10 cellular contexts compared by ENCODE assay signal in the genomic region with DNA sequence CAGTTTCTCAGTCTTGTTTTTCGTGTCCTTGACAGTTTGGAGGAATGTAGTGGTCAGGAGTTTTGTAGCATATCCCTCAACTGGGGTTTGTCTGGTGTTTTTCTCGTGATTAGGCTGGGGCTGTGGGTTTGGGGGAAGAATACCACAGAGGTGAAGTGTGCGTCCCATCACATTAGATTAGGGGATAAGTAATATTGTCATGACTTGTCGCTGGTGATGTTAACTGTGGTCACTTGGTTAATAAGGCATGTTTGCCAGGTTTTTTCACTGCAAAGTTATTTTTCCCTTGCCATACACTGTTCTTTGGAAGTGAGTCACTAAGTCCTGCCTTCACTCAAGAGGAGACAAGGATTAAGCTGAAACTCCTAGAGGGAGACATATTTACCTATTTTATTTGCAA. TPM values are rescaled to one million over a fixed set of nuclear protein-coding genes. Genes with fewer than 3 reads are reported as not detected.
DNase-seq lines count a peak whose midpoint lies in the region; ATAC-seq and TF ChIP-seq lines count a peak whose summit lies in the region.
"Had no signal": no experiment of that assay in that cellular context is flagged by ENCODE, and none has a peak within 500 bp of the region (broad histone marks: within the 10 kb centered on the region; RNA-seq: fewer than 3 reads in every experiment).

No MANE protein-coding gene starts in this region.

- H3K27ac Mint-ChIP-seq in CD4-positive, CD25-positive, alpha-beta regulatory T cell = peak overlapping the region; percentile 78 to 79 (median 78)

- WGBS in prostate gland = 30% methylated on average over 4 of the region's 4 CpGs

- H3K9ac ChIP-seq in PC-3 (ENCODE audit: low read length) = no peak overlapping the region

- H2AFZ ChIP-seq in PC-3 (ENCODE audit: low read length) = peak overlapping the region; percentile 29; the same call in 1 of the 2 replicates

- no peak for ATAC-seq in CD4-positive, CD25-positive, alpha-beta regulatory T cell (ENCODE audit: low read depth in 2 of 2)
- peak; percentile 93 for ATAC-seq in PC-3
- ATAC-seq in HG03095 (IDR thresholded peaks at IDR 0.05; ENCODE audit: unreplicated experiment) = no peak

- H3K4me1 Mint-ChIP-seq in CD4-positive, CD25-positive, alpha-beta regulatory T cell = peaks cover 38 to 82% (median 52%) of the 10 kb centered on the region in 4 donors

- no peak for TF ChIP-seq POLR2A in prostate gland (IDR thresholded peaks at IDR 0.05)

- no peaks in the 10 kb centered on the region for H3K9me2 ChIP-seq in PC-3 (replicated peaks; ENCODE audit: low read length)

- H3K4me3 ChIP-seq in CD4-positive, CD25-positive, alpha-beta regulatory T cell (ENCODE audit: low read depth, low read length) = no peak overlapping the region
- H3K4me3 ChIP-seq in PC-3 (ENCODE audit: low read length) (peak overlapping the region; percentile 20; the same call in 1 of the 2 replicates), neutrophil (ENCODE audit: low read depth in 1 of 2, low read length in 1 of 2) (no peak overlapping the region), prostate gland (no peak overlapping the region)
- H3K4me3 ChIP-seq: tibial artery had no signal

- POLR2A ChIA-PET in PC-3 (lab: Charles Lee; ENCODE audit: unreplicated experiment) = no interaction called here

- no TSS peak for BruUV-seq in PC-3 (replicated peaks; lab: Mats Ljungman, UMichigan)

- H3K4me1 ChIP-seq in CD4-positive, CD25-positive, alpha-beta regulatory T cell (ENCODE audit: control insufficient read depth, insufficient read depth, low read length, poor library complexity, severe bottlenecking) = peaks cover 26% of the 10 kb centered on the region
- H3K4me1 ChIP-seq in PC-3 (ENCODE audit: insufficient read depth, low read length) (peaks cover 18% of the 10 kb centered on the region), neutrophil (ENCODE audit: control insufficient read depth in 1 of 2, insufficient read depth in 1 of 2, low read depth in 1 of 2, low read length in 1 of 2) (peaks cover 28 to 49% of the 10 kb centered on the region in 2 experiments), prostate gland (replicated peaks) (no peaks in the 10 kb centered on the region)

- CTCF ChIA-PET in PC-3 (lab: Charles Lee) = no interaction called here

- H3K9me3 Mint-ChIP-seq in CD4-positive, CD25-positive, alpha-beta regulatory T cell = peaks cover 0 to 2% (median 0%) of the 10 kb centered on the region in 7 donors

- H3K79me2 ChIP-seq in PC-3 (ENCODE audit: low read length) = peaks cover 81% of the 10 kb centered on the region

- H3K27ac ChIP-seq in CD4-positive, CD25-positive, alpha-beta regulatory T cell (ENCODE audit: insufficient read depth, low read length, poor library complexity, severe bottlenecking) = peak overlapping the region; percentile 29
- H3K27ac ChIP-seq in PC-3 (ENCODE audit: low read length) = peak overlapping the region; percentile 37
- H3K27ac ChIP-seq in epithelial cell of prostate = peak overlapping the region; percentile 77
- H3K27ac ChIP-seq in neutrophil = peak overlapping the region; percentile 49
- H3K27ac ChIP-seq in prostate gland = no peak overlapping the region
- H3K27ac ChIP-seq: tibial artery had no signal

- H3K36me3 Mint-ChIP-seq in CD4-positive, CD25-positive, alpha-beta regulatory T cell = peaks cover 43% of the 10 kb centered on the region

- peak overlapping the region in 2 of 4 donors; percentile 17 to 53 for H3K4me3 Mint-ChIP-seq in CD4-positive, CD25-positive, alpha-beta regulatory T cell

- H3K27me3 Mint-ChIP-seq in CD4-positive, CD25-positive, alpha-beta regulatory T cell = no peaks in the 10 kb centered on the region

- H3K36me3 ChIP-seq in CD4-positive, CD25-positive, alpha-beta regulatory T cell (ENCODE audit: control insufficient read depth, insufficient read depth, low read length) = peaks cover 40% of the 10 kb centered on the region
- H3K36me3 ChIP-seq in PC-3 (ENCODE audit: low read depth, low read length) = peaks cover 25% of the 10 kb centered on the region
- peaks cover 44% of the 10 kb centered on the region for H3K36me3 ChIP-seq in neutrophil
- no peaks in the 10 kb centered on the region for H3K36me3 ChIP-seq in prostate gland

- H3K27me3 ChIP-seq in CD4-positive, CD25-positive, alpha-beta regulatory T cell (ENCODE audit: control insufficient read depth, insufficient read depth, low read length) = no peaks in the 10 kb centered on the region
- H3K27me3 ChIP-seq in PC-3 (ENCODE audit: low read length) (no peaks in the 10 kb centered on the region), neutrophil (no peaks in the 10 kb centered on the region), prostate gland (replicated peaks; ENCODE audit: insufficient read depth) (no peaks in the 10 kb centered on the region)
- H3K27me3 ChIP-seq: tibial artery had no signal

- DNase-seq in CD4-positive, CD25-positive, alpha-beta regulatory T cell = no peak
- DNase-seq in PC-3 (peak; percentile 78), epithelial cell of prostate (ENCODE audit: low read depth, low spot score) (peak; percentile 27), COLO668 (lab: John Stamatoyannopoulos, UW; ENCODE audit: unreplicated experiment) (no peak), T1000 (lab: John Stamatoyannopoulos, UW) (no peak), prostate gland (ENCODE audit: low spot score) (no peak)
- DNase-seq: aorta, tibial artery had no signal

- TF ChIP-seq CTCF in PC-3 (conservative IDR thresholded peaks at IDR 0.05; ENCODE audit: low read depth, low read length) = no peak
- no peak for TF ChIP-seq CTCF in neutrophil (IDR thresholded peaks at IDR 0.05)
- TF ChIP-seq CTCF in prostate gland (IDR thresholded peaks at IDR 0.05) = no peak

- no peaks in the 10 kb centered on the region for H3K9me3 ChIP-seq in CD4-positive, CD25-positive, alpha-beta regulatory T cell (ENCODE audit: control insufficient read depth in 2 of 2, low read length in 2 of 2)
- no peaks in the 10 kb centered on the region for H3K9me3 ChIP-seq in PC-3 (ENCODE audit: low read length)
- H3K9me3 ChIP-seq in neutrophil = no peaks in the 10 kb centered on the region
- H3K9me3 ChIP-seq in prostate gland = no peaks in the 10 kb centered on the region
- H3K9me3 ChIP-seq: tibial artery had no signal

- no peaks in the 10 kb centered on the region for H3F3A ChIP-seq in PC-3 (ENCODE audit: low read length, unreplicated experiment)

- peak overlapping the region; percentile 57 for H3K4me2 ChIP-seq in PC-3 (ENCODE audit: low read length)

- intact Hi-C loops in PC-3 (cut with micrococcal nuclease) = no loop called here
- intact Hi-C loops in prostate gland (cut with DNase I) = no loop called here

- peaks cover 10% of the 10 kb centered on the region; the same call in 1 of the 2 replicates for H4K20me1 ChIP-seq in PC-3 (ENCODE audit: low read length)

RNA-seq across cellular contexts. Expression of a gene that starts 39.1 kb away (rescaled TPM):
- 83.7 TPM for total RNA-seq in CD4-positive, CD25-positive, alpha-beta regulatory T cell
- 10 to 100 TPM; 37.5 to 46.4 (median 41.7) TPM for polyA plus RNA-seq in CD4-positive, CD25-positive, alpha-beta regulatory T cell
- total RNA-seq in PC-3 (2014; rRNA removed) = 32.6 and 53.8 TPM in 2 replicates
- total RNA-seq in prostate gland = 10 to 100 TPM; 37.4 to 48.3 TPM

Comparison
In these comparisons a context has a peak if more than half of its experiments do, and no peak if none do; other contexts are left out.
1. DNase-seq: peak in PC-3 (single experiment) and epithelial cell of prostate (single experiment); none in CD4-positive, CD25-positive, alpha-beta regulatory T cell (0 of 3), COLO668 (single experiment), T1000 (single experiment) and prostate gland (single experiment).
2. H3K27ac ChIP-seq: peak in CD4-positive, CD25-positive, alpha-beta regulatory T cell (single experiment), PC-3 (single experiment), epithelial cell of prostate (single experiment) and neutrophil (single experiment); none in prostate gland (0 of 2).